In genomic region chr3:39279745-39280517, GRCh38 we compare ENCODE assay signal across 14 cellular contexts. TPM values are rescaled to one million over a fixed set of nuclear protein-coding genes. Genes with fewer than 3 reads are reported as not detected.
DNase-seq lines count a peak whose midpoint lies in the region; ATAC-seq and TF ChIP-seq lines count a peak whose summit lies in the region.
"Had no signal": no experiment of that assay in that cellular context is flagged by ENCODE, and none has a peak within 500 bp of the region (broad histone marks: within the 10 kb centered on the region; RNA-seq: fewer than 3 reads in every experiment).

A gene with protein sequence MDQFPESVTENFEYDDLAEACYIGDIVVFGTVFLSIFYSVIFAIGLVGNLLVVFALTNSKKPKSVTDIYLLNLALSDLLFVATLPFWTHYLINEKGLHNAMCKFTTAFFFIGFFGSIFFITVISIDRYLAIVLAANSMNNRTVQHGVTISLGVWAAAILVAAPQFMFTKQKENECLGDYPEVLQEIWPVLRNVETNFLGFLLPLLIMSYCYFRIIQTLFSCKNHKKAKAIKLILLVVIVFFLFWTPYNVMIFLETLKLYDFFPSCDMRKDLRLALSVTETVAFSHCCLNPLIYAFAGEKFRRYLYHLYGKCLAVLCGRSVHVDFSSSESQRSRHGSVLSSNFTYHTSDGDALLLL (minus strand): TSS chr3:39280036. CDS start chr3:39266509, 13,527 bp downstream.

- peak in 1 of 12 donors; percentile 17 for TF ChIP-seq CTCF in heart left ventricle (IDR thresholded peaks at IDR 0.05)

- peak within 1 kb of the TSS; percentile 77 for H3K4me3 Mint-ChIP-seq in stimulated activated effector memory CD8-positive, alpha-beta T cell treated with anti-CD3 and anti-CD28 coated beads, Interleukin-12 subunit alpha, Interleukin-12 subunit beta, amount 100 ng/mL, for 72 hours
- H3K4me3 Mint-ChIP-seq: activated naive CD4-positive, alpha-beta T cell treated with anti-CD3 and anti-CD28 coated beads, Interleukin-2, amount 10 ng/mL, durations not matched to agents 7 days and 5 days had no signal

- peak within 1 kb of the TSS in 3 of 12 donors; percentile 18 to 64 (median 53) for H3K27ac ChIP-seq in heart left ventricle

- TF ChIP-seq POLR2A in heart left ventricle (IDR thresholded peaks at IDR 0.05): no peak

- DNase-seq in activated CD8-positive, alpha-beta memory T cell treated with anti-CD3 and anti-CD28 coated beads for 24 hours: peak; percentile 50
- no peak for DNase-seq in activated CD8-positive, alpha-beta memory T cell treated with anti-CD3 and anti-CD28 coated beads, Interleukin-2, amount 50 U/mL, for 4 hours
- peak; percentile 28 for DNase-seq in SIG-M5 (lab: John Stamatoyannopoulos, UW)
- DNase-seq in heart left ventricle: peak in 1 of 5 donors; percentile 35
- peak in 1 of 2 donors; percentile 47 for DNase-seq in stimulated activated effector memory CD8-positive, alpha-beta T cell treated with anti-CD3 and anti-CD28 coated beads, Interleukin-12 subunit alpha, Interleukin-12 subunit beta, amount 100 ng/mL, for 72 hours (ENCODE audit: low spot score in 2 of 2)
- no peak for DNase-seq in COR-L47 (lab: John Stamatoyannopoulos, UW)
- DNase-seq in HEK293T (ENCODE audit: extremely low spot score): no peak
- DNase-seq: activated naive CD4-positive, alpha-beta T cell treated with anti-CD3 and anti-CD28 coated beads, Interleukin-2, amount 10 ng/mL, durations not matched to agents 7 days and 5 days; effector CD4-positive, alpha-beta T cell; naive B cell; NCI-H69 had no signal

- no peaks in the 10 kb centered on the region for H3K9me3 ChIP-seq in heart left ventricle

- H3K27ac Mint-ChIP-seq in stimulated activated effector memory CD8-positive, alpha-beta T cell treated with anti-CD3 and anti-CD28 coated beads, Interleukin-12 subunit alpha, Interleukin-12 subunit beta, amount 100 ng/mL, for 72 hours: peak within 1 kb of the TSS; percentile 94
- H3K27ac Mint-ChIP-seq: activated naive CD4-positive, alpha-beta T cell treated with anti-CD3 and anti-CD28 coated beads, Interleukin-2, amount 10 ng/mL, durations not matched to agents 7 days and 5 days had no signal

- 26 to 34% (median 27%) methylated on average over 5 of the region's 5 CpGs for WGBS in heart left ventricle, 4 donors

- no peaks in the 10 kb centered on the region for H3K36me3 ChIP-seq in heart left ventricle

- peaks cover 70% of the 10 kb centered on the region for H3K4me1 Mint-ChIP-seq in stimulated activated effector memory CD8-positive, alpha-beta T cell treated with anti-CD3 and anti-CD28 coated beads, Interleukin-12 subunit alpha, Interleukin-12 subunit beta, amount 100 ng/mL, for 72 hours

- POLR2A ChIA-PET in HEK293T (lab: Yijun Ruan, JAX): no interaction called here

- H3K27me3 ChIP-seq in heart left ventricle: no peaks in the 10 kb centered on the region

- H3K4me1 ChIP-seq in heart left ventricle: peaks cover 0 to 49% (median 6%) of the 10 kb centered on the region in 12 donors

- peak within 1 kb of the TSS in 6 of 12 donors; percentile 0 to 43 (median 28) for H3K4me3 ChIP-seq in heart left ventricle

- ATAC-seq in heart left ventricle (peak in 3 of 4 donors; percentile 35 to 79 (median 72)), HG02588 (IDR thresholded peaks at IDR 0.05; ENCODE audit: unreplicated experiment) (no peak)
- ATAC-seq in stimulated activated effector memory CD8-positive, alpha-beta T cell treated with anti-CD3 and anti-CD28 coated beads, Interleukin-12 subunit alpha, Interleukin-12 subunit beta, amount 100 ng/mL, for 72 hours: peak; percentile 44

- intact Hi-C loops in heart left ventricle (cut with DNase I): loop anchor here in 1 of 10 donors (5.0 kb wide), 1 partner anchor 68 kb away; no protein-coding TSS in a partner anchor

- CTCF ChIA-PET in HEK293T (lab: Yijun Ruan, JAX): interaction anchor here (0.8 to 1.4 kb wide), 3 partner anchors 8 to 154 kb away, joined by 4 to 6 read pairs (median 6); no protein-coding TSS in a partner anchor

- no peaks in the 10 kb centered on the region for H3K9me3 Mint-ChIP-seq in stimulated activated effector memory CD8-positive, alpha-beta T cell treated with anti-CD3 and anti-CD28 coated beads, Interleukin-12 subunit alpha, Interleukin-12 subunit beta, amount 100 ng/mL, for 72 hours
- H3K9me3 Mint-ChIP-seq: activated naive CD4-positive, alpha-beta T cell treated with anti-CD3 and anti-CD28 coated beads, Interleukin-2, amount 10 ng/mL, durations not matched to agents 7 days and 5 days; naive B cell had no signal

- no peaks in the 10 kb centered on the region for H3K36me3 Mint-ChIP-seq in stimulated activated effector memory CD8-positive, alpha-beta T cell treated with anti-CD3 and anti-CD28 coated beads, Interleukin-12 subunit alpha, Interleukin-12 subunit beta, amount 100 ng/mL, for 72 hours
- H3K36me3 Mint-ChIP-seq: activated naive CD4-positive, alpha-beta T cell treated with anti-CD3 and anti-CD28 coated beads, Interleukin-2, amount 10 ng/mL, durations not matched to agents 7 days and 5 days; naive B cell had no signal

TF ChIP-seq in HEK293T, 16 proteins besides CTCF, POLR2A, EP300 and RAD21:
- TF ChIP-seq LEF1 (IDR thresholded peaks at IDR 0.05; ENCODE audit: borderline replicate concordance): no peak
- TF ChIP-seq TARDBP (IDR thresholded peaks at IDR 0.05): no peak
- no peak for TF ChIP-seq ELF4 (IDR thresholded peaks at IDR 0.05)
- no peak for TF ChIP-seq FOXA1 (IDR thresholded peaks at IDR 0.05)
- TF ChIP-seq HDGF (IDR thresholded peaks at IDR 0.05; ENCODE audit: borderline replicate concordance): no peak
- TF ChIP-seq NFRKB (IDR thresholded peaks at IDR 0.05): no peak
- TF ChIP-seq CTBP1 (IDR thresholded peaks at IDR 0.05; ENCODE audit: borderline replicate concordance): no peak
- TF ChIP-seq FOXK2 (IDR thresholded peaks at IDR 0.05): no peak
- TF ChIP-seq SUZ12 (IDR thresholded peaks at IDR 0.05): no peak
- TF ChIP-seq SP1 (IDR thresholded peaks at IDR 0.05): no peak
- no peak for TF ChIP-seq L3MBTL2 (conservative IDR thresholded peaks at IDR 0.05)
- TF ChIP-seq ZNF384 (IDR thresholded peaks at IDR 0.05): no peak
- TF ChIP-seq ARNT (IDR thresholded peaks at IDR 0.05): no peak
- no peak for TF ChIP-seq FOXM1 (IDR thresholded peaks at IDR 0.05; ENCODE audit: borderline replicate concordance)

RNA-seq across cellular contexts. Expression of the gene that starts here (rescaled TPM):
- 10 to 100 TPM in 1 of 9 donors, 1 to 10 TPM in 5, under 1 TPM in 3; 0.20 to 11.4 (median 1.2) TPM for total RNA-seq in heart left ventricle
- polyA plus RNA-seq in heart left ventricle: under 1 TPM; 0.14 to 0.15 TPM
- total RNA-seq: H4 had no signal
- polyA plus RNA-seq: AG04450 had no signal

Comparison
In these comparisons a context has a peak if more than half of its experiments do, and no peak if none do; other contexts are left out.
1. DNase-seq: peak in activated CD8-positive, alpha-beta memory T cell treated with anti-CD3 and anti-CD28 coated beads for 24 hours (single experiment) and SIG-M5 (single experiment); none in activated CD8-positive, alpha-beta memory T cell treated with anti-CD3 and anti-CD28 coated beads, Interleukin-2, amount 50 U/mL, for 4 hours (single experiment), COR-L47 (single experiment) and HEK293T (single experiment).